In the genomic region with DNA sequence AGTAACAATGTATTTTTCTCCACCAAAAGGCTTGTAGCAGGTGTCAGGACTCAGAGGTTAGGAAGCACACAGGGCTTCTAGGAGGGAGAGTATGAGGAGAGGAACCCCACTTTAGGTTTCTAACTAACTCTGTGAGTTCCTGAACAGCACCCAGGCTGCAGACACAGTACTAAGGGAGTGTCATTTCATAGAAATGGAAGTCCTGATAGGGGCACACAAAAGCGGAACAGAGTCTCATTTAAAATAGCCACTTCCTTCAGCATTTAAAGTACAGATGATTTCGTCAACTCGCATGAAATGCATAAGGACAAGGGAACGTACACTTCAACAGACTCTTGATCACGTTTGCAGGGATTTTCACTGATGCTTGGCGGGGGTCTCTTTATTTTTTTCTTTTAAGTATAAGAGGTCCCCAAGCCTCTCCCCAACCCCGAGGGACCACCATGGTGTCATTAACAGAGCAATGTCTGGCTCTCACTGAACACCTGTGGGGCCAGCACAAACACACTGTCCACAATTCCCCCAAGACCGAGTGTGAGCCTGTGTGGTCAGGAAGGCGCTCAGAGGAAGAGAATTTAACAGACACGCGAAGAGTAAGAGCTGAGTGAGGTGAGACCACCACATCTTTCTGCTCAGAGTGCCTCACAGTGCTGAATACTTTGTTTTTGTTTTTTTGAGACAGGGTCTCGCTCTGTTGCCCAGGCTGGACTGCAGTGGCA, we compare ENCODE assay signal across 9 cellular contexts.
DNase-seq lines count a peak whose midpoint lies in the region; ATAC-seq and TF ChIP-seq lines count a peak whose summit lies in the region.
"Had no signal": no experiment of that assay in that cellular context is flagged by ENCODE, and none has a peak within 500 bp of the region (broad histone marks: within the 10 kb centered on the region; RNA-seq: fewer than 3 reads in every experiment).

No MANE protein-coding gene starts in this region.

- no peaks in the 10 kb centered on the region for H3K36me3 ChIP-seq in brain microvascular endothelial cell (replicated peaks)

- no peaks in the 10 kb centered on the region for H3K27me3 ChIP-seq in brain microvascular endothelial cell (replicated peaks)

- in situ Hi-C loops in GM13976 (cut with MboI; ENCODE audit: low sequenced_read_pairs, unreplicated experiment): no loop called here
- in situ Hi-C loops in brain microvascular endothelial cell (cut with HindIII; ENCODE audit: low pct_ligation_motif_present, low sequenced_read_pairs): no loop called here

- peaks cover 20% of the 10 kb centered on the region for H3K4me1 Mint-ChIP-seq in glutamatergic neuron (ENCODE audit: low read depth, unreplicated experiment)
- H3K4me1 Mint-ChIP-seq: nephron had no signal

- TF ChIP-seq CTCF in GM13976 (IDR thresholded peaks at IDR 0.05; ENCODE audit: borderline replicate concordance, control extremely low read depth, extremely low read depth, insufficient read depth, missing control alignments): no peak
- no peak for TF ChIP-seq CTCF in glutamatergic neuron (IDR thresholded peaks at IDR 0.05; ENCODE audit: partially characterized antibody, unreplicated experiment)
- no peak for TF ChIP-seq CTCF in brain microvascular endothelial cell (IDR thresholded peaks at IDR 0.05; ENCODE audit: low read depth, low read length, missing control alignments)

- peaks cover 4% of the 10 kb centered on the region for H3K36me3 Mint-ChIP-seq in glutamatergic neuron (ENCODE audit: unreplicated experiment)

- no peak overlapping the region for H3K27ac ChIP-seq in brain microvascular endothelial cell

- H3K27ac Mint-ChIP-seq in glutamatergic neuron (ENCODE audit: unreplicated experiment): peak overlapping the region; percentile 55
- H3K27ac Mint-ChIP-seq: nephron had no signal

- H3K4me3 Mint-ChIP-seq in glutamatergic neuron (ENCODE audit: unreplicated experiment): no peak overlapping the region
- H3K4me3 Mint-ChIP-seq: nephron had no signal

- DNase-seq in GM13976 (ENCODE audit: low spot score) (peak; percentile 77), glutamatergic neuron (no peak), OCI-M2 (lab: John Stamatoyannopoulos, UW; ENCODE audit: unreplicated experiment) (no peak), brain microvascular endothelial cell (no peak)
- no peak for DNase-seq in stimulated activated CD4-positive, alpha-beta T cell treated with anti-CD3 and anti-CD28 coated beads, Interleukin-12 subunit alpha, Interleukin-12 subunit beta, amount 100 ng/mL, for 4 hours
- DNase-seq in activated effector memory CD4-positive, alpha-beta T cell treated with Interleukin-2 at 50 U/mL for 16 hours: no peak

- no peak overlapping the region for H3K4me3 ChIP-seq in brain microvascular endothelial cell (ENCODE audit: low read depth, low read length)

- peaks cover 8% of the 10 kb centered on the region for H3K9me3 Mint-ChIP-seq in glutamatergic neuron (ENCODE audit: unreplicated experiment)
- H3K9me3 Mint-ChIP-seq: nephron had no signal

- H3K27me3 Mint-ChIP-seq in glutamatergic neuron (ENCODE audit: unreplicated experiment): peaks cover 8% of the 10 kb centered on the region

- peak; percentile 91 for ATAC-seq in GM21390 (IDR thresholded peaks at IDR 0.05; ENCODE audit: unreplicated experiment)
- ATAC-seq in HG03571 (IDR thresholded peaks at IDR 0.05; ENCODE audit: unreplicated experiment): peak; percentile 77
